8 cellular contexts compared by ENCODE assay signal in genomic region chr7:31192996-31193395, GRCh38.
DNase-seq lines count a peak whose midpoint lies in the region; ATAC-seq and TF ChIP-seq lines count a peak whose summit lies in the region.

No MANE protein-coding gene starts in this region.

- H3K36me3 ChIP-seq in psoas muscle (ENCODE audit: insufficient read depth in 1 of 2, low read depth in 1 of 2): no peaks in the 10 kb centered on the region

- H3K27me3 Mint-ChIP-seq in activated CD4-positive, alpha-beta memory T cell treated with anti-CD3 and anti-CD28 coated beads for 36 hours: peaks cover 5% of the 10 kb centered on the region
- peaks cover 1% of the 10 kb centered on the region for H3K27me3 Mint-ChIP-seq in activated CD4-positive, alpha-beta memory T cell treated with anti-CD3 and anti-CD28 coated beads, Interleukin-2, amount 10 ng/mL, durations not matched to agents 7 days and 5 days
- H3K27me3 Mint-ChIP-seq in activated T-helper 1 cell treated with anti-CD3 and anti-CD28 coated beads, Interleukin-12 subunit alpha, Interleukin-12 subunit beta, Interleukin-2, Interleukin-4 antibody, amounts not matched to agents 30 ng/mL and 10 ng/mL and 1 ng/mL, durations not matched to agents 14 hours and 24 hours and 36 hours (ENCODE audit: insufficient read depth): peaks cover 7% of the 10 kb centered on the region

- H3K27me3 ChIP-seq in psoas muscle (ENCODE audit: insufficient read depth in 3 of 3, low read length in 2 of 3): peaks cover 0 to 13% (median 0%) of the 10 kb centered on the region in 3 donors

- peak in 2 of 4 donors; percentile 43 to 54 for ATAC-seq in psoas muscle

- CTCF ChIA-PET in activated CD4-positive, alpha-beta memory T cell treated with anti-CD3 and anti-CD28 coated beads for 36 hours (lab: Charles Lee): interaction anchor here (1.2 kb wide), 1 partner anchor 214 kb away, joined by 3 read pairs; no protein-coding TSS in a partner anchor
- CTCF ChIA-PET in activated CD4-positive, alpha-beta memory T cell treated with anti-CD3 and anti-CD28 coated beads, Interleukin-2, amount 10 ng/mL, durations not matched to agents 7 days and 5 days (lab: Charles Lee): interaction anchor here (1.0 kb wide), 1 partner anchor 142 kb away, joined by 3 read pairs; no protein-coding TSS in a partner anchor

- no peaks in the 10 kb centered on the region for H3K36me3 Mint-ChIP-seq in activated CD4-positive, alpha-beta memory T cell treated with anti-CD3 and anti-CD28 coated beads for 36 hours
- no peaks in the 10 kb centered on the region for H3K36me3 Mint-ChIP-seq in activated CD4-positive, alpha-beta memory T cell treated with anti-CD3 and anti-CD28 coated beads, Interleukin-2, amount 10 ng/mL, durations not matched to agents 7 days and 5 days (ENCODE audit: low read depth)
- H3K36me3 Mint-ChIP-seq in activated T-helper 1 cell treated with anti-CD3 and anti-CD28 coated beads, Interleukin-12 subunit alpha, Interleukin-12 subunit beta, Interleukin-2, Interleukin-4 antibody, amounts not matched to agents 30 ng/mL and 10 ng/mL and 1 ng/mL, durations not matched to agents 14 hours and 24 hours and 36 hours (ENCODE audit: low read depth): no peaks in the 10 kb centered on the region

- TF ChIP-seq CTCF in VCaP (conservative IDR thresholded peaks at IDR 0.05): peak; percentile 93
- peak; percentile 34 for TF ChIP-seq CTCF in psoas muscle (IDR thresholded peaks at IDR 0.05)

- H3K9me3 ChIP-seq in psoas muscle: no peaks in the 10 kb centered on the region

- no peak overlapping the region for H3K4me3 ChIP-seq in psoas muscle

- POLR2A ChIA-PET in activated CD4-positive, alpha-beta memory T cell treated with anti-CD3 and anti-CD28 coated beads for 36 hours (lab: Charles Lee): no interaction called here
- POLR2A ChIA-PET in activated CD4-positive, alpha-beta memory T cell treated with anti-CD3 and anti-CD28 coated beads, Interleukin-2, amount 10 ng/mL, durations not matched to agents 7 days and 5 days (lab: Charles Lee): no interaction called here

- H3K4me1 ChIP-seq in psoas muscle: no peaks in the 10 kb centered on the region

- no peak overlapping the region for H3K27ac Mint-ChIP-seq in activated CD4-positive, alpha-beta memory T cell treated with anti-CD3 and anti-CD28 coated beads for 36 hours
- H3K27ac Mint-ChIP-seq in activated CD4-positive, alpha-beta memory T cell treated with anti-CD3 and anti-CD28 coated beads, Interleukin-2, amount 10 ng/mL, durations not matched to agents 7 days and 5 days: no peak overlapping the region
- H3K27ac Mint-ChIP-seq in activated T-helper 1 cell treated with anti-CD3 and anti-CD28 coated beads, Interleukin-12 subunit alpha, Interleukin-12 subunit beta, Interleukin-2, Interleukin-4 antibody, amounts not matched to agents 30 ng/mL and 10 ng/mL and 1 ng/mL, durations not matched to agents 14 hours and 24 hours and 36 hours: no peak overlapping the region

- H3K4me3 Mint-ChIP-seq in activated CD4-positive, alpha-beta memory T cell treated with anti-CD3 and anti-CD28 coated beads for 36 hours: no peak overlapping the region
- no peak overlapping the region for H3K4me3 Mint-ChIP-seq in activated CD4-positive, alpha-beta memory T cell treated with anti-CD3 and anti-CD28 coated beads, Interleukin-2, amount 10 ng/mL, durations not matched to agents 7 days and 5 days
- H3K4me3 Mint-ChIP-seq in activated T-helper 1 cell treated with anti-CD3 and anti-CD28 coated beads, Interleukin-12 subunit alpha, Interleukin-12 subunit beta, Interleukin-2, Interleukin-4 antibody, amounts not matched to agents 30 ng/mL and 10 ng/mL and 1 ng/mL, durations not matched to agents 14 hours and 24 hours and 36 hours: no peak overlapping the region

- peak; percentile 13 for DNase-seq in activated CD4-positive, alpha-beta memory T cell treated with anti-CD3 and anti-CD28 coated beads for 36 hours
- no peak for DNase-seq in activated CD4-positive, alpha-beta memory T cell treated with anti-CD3 and anti-CD28 coated beads, Interleukin-2, amount 10 ng/mL, durations not matched to agents 7 days and 5 days
- DNase-seq in NCI-H1105 treated with DMSO at 0.1 percent for 48 hours (lab: John Stamatoyannopoulos, UW) (peak; percentile 87), head of caudate nucleus (peak; percentile 49 to 91 (median 77)), psoas muscle (peak; percentile 24 to 65)
- no peak for DNase-seq in activated effector memory CD4-positive, alpha-beta T cell treated with anti-CD3 and anti-CD28 coated beads, Interleukin-2, amount 50 U/mL, for 16 hours
- no peak for DNase-seq in activated T-helper 1 cell treated with anti-CD3 and anti-CD28 coated beads, Interleukin-12 subunit alpha, Interleukin-12 subunit beta, Interleukin-2, Interleukin-4 antibody, amounts not matched to agents 30 ng/mL and 10 ng/mL and 1 ng/mL, durations not matched to agents 14 hours and 24 hours and 36 hours (ENCODE audit: low spot score)

- H3K27ac ChIP-seq in VCaP (no peak overlapping the region), psoas muscle (no peak overlapping the region)

- WGBS in psoas muscle, 3 donors: 1 to 3% (median 1%) methylated on average over 27 of the region's 27 CpGs

- intact Hi-C loops in activated CD4-positive, alpha-beta memory T cell treated with anti-CD3 and anti-CD28 coated beads for 36 hours (cut with micrococcal nuclease): no loop called here
- intact Hi-C loops in head of caudate nucleus (cut with DNase I) (no loop called here), psoas muscle (cut with DNase I) (no loop called here)
- intact Hi-C loops in activated T-helper 1 cell treated with anti-CD3 and anti-CD28 coated beads, Interleukin-12 subunit alpha, Interleukin-12 subunit beta, Interleukin-2, Interleukin-4 antibody, amounts not matched to agents 30 ng/mL and 10 ng/mL and 1 ng/mL, durations not matched to agents 14 hours and 24 hours and 36 hours (cut with micrococcal nuclease): no loop called here

- H3K9me3 Mint-ChIP-seq in activated CD4-positive, alpha-beta memory T cell treated with anti-CD3 and anti-CD28 coated beads for 36 hours: no peaks in the 10 kb centered on the region
- H3K9me3 Mint-ChIP-seq in activated CD4-positive, alpha-beta memory T cell treated with anti-CD3 and anti-CD28 coated beads, Interleukin-2, amount 10 ng/mL, durations not matched to agents 7 days and 5 days: no peaks in the 10 kb centered on the region
- no peaks in the 10 kb centered on the region for H3K9me3 Mint-ChIP-seq in activated T-helper 1 cell treated with anti-CD3 and anti-CD28 coated beads, Interleukin-12 subunit alpha, Interleukin-12 subunit beta, Interleukin-2, Interleukin-4 antibody, amounts not matched to agents 30 ng/mL and 10 ng/mL and 1 ng/mL, durations not matched to agents 14 hours and 24 hours and 36 hours

- no peaks in the 10 kb centered on the region for H3K4me1 Mint-ChIP-seq in activated CD4-positive, alpha-beta memory T cell treated with anti-CD3 and anti-CD28 coated beads for 36 hours (ENCODE audit: low read depth)
- H3K4me1 Mint-ChIP-seq in activated CD4-positive, alpha-beta memory T cell treated with anti-CD3 and anti-CD28 coated beads, Interleukin-2, amount 10 ng/mL, durations not matched to agents 7 days and 5 days: no peaks in the 10 kb centered on the region
- H3K4me1 Mint-ChIP-seq in activated T-helper 1 cell treated with anti-CD3 and anti-CD28 coated beads, Interleukin-12 subunit alpha, Interleukin-12 subunit beta, Interleukin-2, Interleukin-4 antibody, amounts not matched to agents 30 ng/mL and 10 ng/mL and 1 ng/mL, durations not matched to agents 14 hours and 24 hours and 36 hours (ENCODE audit: low read depth): no peaks in the 10 kb centered on the region

Comparison
In these comparisons a context has a peak if more than half of its experiments do, and no peak if none do; other contexts are left out.
1. DNase-seq: peak in activated CD4-positive, alpha-beta memory T cell treated with anti-CD3 and anti-CD28 coated beads for 36 hours (single experiment), NCI-H1105 treated with DMSO at 0.1 percent for 48 hours (single experiment), head of caudate nucleus (42 of 42) and psoas muscle (2 of 2); none in activated CD4-positive, alpha-beta memory T cell treated with anti-CD3 and anti-CD28 coated beads, Interleukin-2, amount 10 ng/mL, durations not matched to agents 7 days and 5 days (single experiment), activated effector memory CD4-positive, alpha-beta T cell treated with anti-CD3 and anti-CD28 coated beads, Interleukin-2, amount 50 U/mL, for 16 hours (single experiment) and activated T-helper 1 cell treated with anti-CD3 and anti-CD28 coated beads, Interleukin-12 subunit alpha, Interleukin-12 subunit beta, Interleukin-2, Interleukin-4 antibody, amounts not matched to agents 30 ng/mL and 10 ng/mL and 1 ng/mL, durations not matched to agents 14 hours and 24 hours and 36 hours (single experiment).